Comparison of ENCODE assay signal across 8 cellular contexts in the genomic region with DNA sequence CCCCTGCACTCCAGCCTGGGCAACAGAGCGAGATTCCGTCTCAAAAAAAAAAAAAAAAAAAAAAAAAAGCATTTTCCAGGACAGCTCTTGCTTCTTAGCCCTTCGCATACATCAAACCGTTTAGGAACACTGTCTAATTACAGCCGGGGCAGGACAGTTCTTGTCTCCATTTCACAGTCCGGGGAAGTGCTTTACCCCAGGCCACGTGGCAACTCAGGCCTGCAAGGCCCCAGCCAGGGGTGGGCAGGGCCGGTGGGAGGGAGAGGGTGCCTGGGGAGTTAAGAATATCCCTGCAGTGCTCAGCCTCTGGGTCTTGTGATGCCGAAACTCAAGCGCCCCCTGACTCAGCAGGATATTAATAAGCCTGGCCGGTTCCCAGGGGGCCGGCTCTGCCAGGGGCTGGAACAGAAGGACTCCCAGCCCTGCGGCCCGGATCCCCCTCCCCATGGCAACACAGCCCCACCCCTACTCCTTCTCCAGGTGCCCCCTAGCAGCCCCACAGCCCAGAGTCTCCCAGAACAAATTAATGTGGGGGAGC. TPM values are rescaled to one million over a fixed set of nuclear protein-coding genes. Genes with fewer than 3 reads are reported as not detected.
A peak's percentile ranks its signal among the peaks of the same experiment; 100 is the strongest.
DNase-seq lines count a peak whose midpoint lies in the region; TF ChIP-seq lines count a peak whose summit lies in the region.

No MANE protein-coding gene starts in this region.

- no peak for TF ChIP-seq POLR2A in thyroid gland (IDR thresholded peaks at IDR 0.05)

- peak overlapping the region; percentile 67 for H2AFZ ChIP-seq in neural progenitor cell (replicated peaks)

- H3K4me2 ChIP-seq in neural progenitor cell = peak overlapping the region; percentile 44

- peaks cover 32% of the 10 kb centered on the region for H3K4me1 Mint-ChIP-seq in neural progenitor cell

- no peaks in the 10 kb centered on the region for H3K9me3 Mint-ChIP-seq in neural progenitor cell

- no peak overlapping the region for H3K27ac Mint-ChIP-seq in neural progenitor cell

- H3K79me2 ChIP-seq in neural progenitor cell (ENCODE audit: low read depth) = no peaks in the 10 kb centered on the region

- peaks cover 18% of the 10 kb centered on the region for H3K27me3 Mint-ChIP-seq in neural progenitor cell (ENCODE audit: insufficient read depth, low read depth)

- no peaks in the 10 kb centered on the region for H4K20me1 ChIP-seq in neural progenitor cell (ENCODE audit: low read depth)

- peaks cover 29% of the 10 kb centered on the region for H3F3A ChIP-seq in neural progenitor cell (ENCODE audit: low read depth)

- H3K9ac ChIP-seq in neural progenitor cell = no peak overlapping the region

- no peaks in the 10 kb centered on the region for H3K27me3 ChIP-seq in neural progenitor cell
- no peaks in the 10 kb centered on the region for H3K27me3 ChIP-seq in thyroid gland

- TF ChIP-seq CTCF in fibroblast of the aortic adventitia (IDR thresholded peaks at IDR 0.05; ENCODE audit: insufficient read depth, low read length) = no peak
- TF ChIP-seq CTCF in neural progenitor cell (IDR thresholded peaks at IDR 0.05) = no peak
- no peak for TF ChIP-seq CTCF in thyroid gland (IDR thresholded peaks at IDR 0.05)

- H3K4me3 ChIP-seq in fibroblast of the aortic adventitia (ENCODE audit: low read depth, low read length) (no peak overlapping the region), neural progenitor cell (no peak overlapping the region), thyroid gland (replicated peaks in 1 of 3) (no peak overlapping the region)

- no peaks in the 10 kb centered on the region for H3K36me3 ChIP-seq in neural progenitor cell
- no peaks in the 10 kb centered on the region for H3K36me3 ChIP-seq in thyroid gland

- H3K4me1 ChIP-seq in neural progenitor cell (peaks cover 21% of the 10 kb centered on the region), thyroid gland (no peaks in the 10 kb centered on the region)

- no peaks in the 10 kb centered on the region for H3K36me3 Mint-ChIP-seq in neural progenitor cell

- WGBS in thyroid gland, 2 donors = 41 to 60% methylated on average over 8 of the region's 14 CpGs

- DNase-seq in COLO829 (ENCODE audit: low spot score) = peak; percentile 34
- DNase-seq in OCI-M2 (lab: John Stamatoyannopoulos, UW; ENCODE audit: unreplicated experiment) = peak; percentile 42
- peak; percentile 70 for DNase-seq in fibroblast of the aortic adventitia (ENCODE audit: low read depth)
- DNase-seq in neural progenitor cell (ENCODE audit: low spot score) = no peak
- no peak for DNase-seq in thyroid gland
- DNase-seq in NCI-H510A (lab: John Stamatoyannopoulos, UW) = no peak
- no peak for DNase-seq in activated gamma-delta T cell treated with Interleukin-2 at 50 U/mL for 16 hours
- no peak for DNase-seq in HCEC 1CT

- no peak overlapping the region for H3K27ac ChIP-seq in neural progenitor cell
- no peak overlapping the region for H3K27ac ChIP-seq in thyroid gland

- H3K4me3 Mint-ChIP-seq in neural progenitor cell = no peak overlapping the region

- H3K9me3 ChIP-seq in neural progenitor cell (ENCODE audit: low read depth) (no peaks in the 10 kb centered on the region), thyroid gland (no peaks in the 10 kb centered on the region)

- intact Hi-C loops in thyroid gland (cut with DNase I) = loop anchor here (5.0 to 10.0 kb wide), 2 partner anchors 157 to 280 kb away; no protein-coding TSS in a partner anchor

RNA-seq across cellular contexts. Expression of gene PLPP7, which starts 45.1 kb away (rescaled TPM):
- total RNA-seq in fibroblast of the aortic adventitia (ENCODE audit: low replicate concordance) (5.6 and 9.8 TPM in 2 replicates), neural progenitor cell (ENCODE audit: low replicate concordance) (5.4 and 11.5 TPM in 2 replicates), thyroid gland (1 to 10 TPM; 1.1 to 2.9 (median 2.7) TPM)

RNA-seq across cellular contexts. Expression of gene FAM78A, which starts 58.3 kb away (rescaled TPM):
- total RNA-seq in fibroblast of the aortic adventitia (ENCODE audit: low replicate concordance) (0.25 and 0.36 TPM in 2 replicates), neural progenitor cell (ENCODE audit: low replicate concordance) (0.32 and 1.5 TPM in 2 replicates), thyroid gland (1 to 10 TPM; 1.1 to 3.4 (median 1.6) TPM)

RNA-seq across cellular contexts. Expression of gene PRRC2B, which starts 59.2 kb away (rescaled TPM):
- total RNA-seq in fibroblast of the aortic adventitia (ENCODE audit: low replicate concordance) (69.7 and 162 TPM in 2 replicates), neural progenitor cell (ENCODE audit: low replicate concordance) (139 and 148 TPM in 2 replicates), thyroid gland (100 to 1,000 TPM in 3 of 4 donors, 10 to 100 TPM in 1; 81.7 to 159 (median 117) TPM)

Comparison
In these comparisons a context has a peak if more than half of its experiments do, and no peak if none do; other contexts are left out.
1. DNase-seq: peak in COLO829 (single experiment), OCI-M2 (single experiment) and fibroblast of the aortic adventitia (single experiment); none in neural progenitor cell (single experiment), thyroid gland (0 of 2), NCI-H510A (single experiment), activated gamma-delta T cell treated with Interleukin-2 at 50 U/mL for 16 hours (single experiment) and HCEC 1CT (single experiment).